ENCODE assay signal across 10 cellular contexts in genomic region chr19:54388001-54388802, GRCh38. TPM values are rescaled to one million over a fixed set of nuclear protein-coding genes. Genes with fewer than 3 reads are reported as not detected.
DNase-seq lines count a peak whose midpoint lies in the region; ATAC-seq, FAIRE-seq and TF ChIP-seq lines count a peak whose summit lies in the region.
"Had no signal": no experiment of that assay in that cellular context is flagged by ENCODE, and none has a peak within 500 bp of the region (broad histone marks: within the 10 kb centered on the region; RNA-seq: fewer than 3 reads in every experiment).

No MANE protein-coding gene starts in this region.

- H3K9ac ChIP-seq in trophoblast cell (ENCODE audit: low read length): no peak overlapping the region

- no peak overlapping the region for H4K12ac ChIP-seq in trophoblast cell (ENCODE audit: low read depth, low read length)

- no peak overlapping the region for H3K23ac ChIP-seq in trophoblast cell (ENCODE audit: low read length)

- H3K27me3 Mint-ChIP-seq in activated naive CD8-positive, alpha-beta T cell: no peaks in the 10 kb centered on the region

- ATAC-seq in Panc1: peak; percentile 75

- H3K27ac ChIP-seq in Panc1 (ENCODE audit: low read length): no peak overlapping the region
- H3K27ac ChIP-seq in vagina: no peak overlapping the region
- no peak overlapping the region for H3K27ac ChIP-seq in trophoblast cell (ENCODE audit: low read depth, low read length)
- H3K27ac ChIP-seq: SJSA1 had no signal

- peaks cover 45% of the 10 kb centered on the region for H3K4me1 Mint-ChIP-seq in activated naive CD8-positive, alpha-beta T cell (ENCODE audit: low read depth)

- H3K4me2 ChIP-seq in trophoblast cell (ENCODE audit: low read length): no peak overlapping the region

- no peak for DNase-seq in GM18507 (ENCODE audit: extremely low spot score, insufficient read length, low read depth)
- DNase-seq in Panc1 (ENCODE audit: low read depth, low spot score): no peak
- DNase-seq in vagina (ENCODE audit: extremely low spot score in 2 of 2): no peak
- DNase-seq in GM19240 (ENCODE audit: insufficient read length, low spot score): no peak
- DNase-seq in NCI-H1694 treated with DMSO at 0.1 percent for 48 hours (lab: John Stamatoyannopoulos, UW): no peak
- no peak for DNase-seq in trophoblast cell

- H3K4me3 Mint-ChIP-seq in activated naive CD8-positive, alpha-beta T cell: peak overlapping the region; percentile 90

- TF ChIP-seq POLR2A in vagina (IDR thresholded peaks at IDR 0.05): no peak

- CTCF ChIA-PET in Panc1 (lab: Charles Lee): interaction anchor here (0.6 to 1.5 kb wide), 3 partner anchors 16 to 27 kb away, joined by 3 to 7 read pairs (median 4); partner anchors contain the start of gene TTYH1

- in situ Hi-C loops in Panc1 (cut with HindIII; ENCODE audit: low pct_unique_long_range_greater_than_20kb, low sequenced_read_pairs): no loop called here

- TF ChIP-seq CTCF in Panc1 (IDR thresholded peaks at IDR 0.05) (no peak), vagina (IDR thresholded peaks at IDR 0.05) (no peak)

- H3K9me3 Mint-ChIP-seq in activated naive CD8-positive, alpha-beta T cell (ENCODE audit: low read depth): no peaks in the 10 kb centered on the region

- H2BK120ac ChIP-seq in trophoblast cell (ENCODE audit: insufficient read depth, low read length, poor library complexity): no peak overlapping the region

- intact Hi-C loops in Panc1 (cut with micrococcal nuclease; ENCODE audit: unreplicated experiment) (no loop called here), vagina (cut with DNase I) (no loop called here)

- H3K9me3 ChIP-seq in Panc1 (ENCODE audit: control insufficient read depth, insufficient read depth, low read depth, low read length): no peaks in the 10 kb centered on the region
- H3K9me3 ChIP-seq in mononuclear cell (ENCODE audit: low read depth, low read length): no peaks in the 10 kb centered on the region
- H3K9me3 ChIP-seq in vagina: no peaks in the 10 kb centered on the region
- no peaks in the 10 kb centered on the region for H3K9me3 ChIP-seq in trophoblast cell (ENCODE audit: insufficient read depth, low read depth, low read length)

- H3K4me3 ChIP-seq in Panc1 (ENCODE audit: low read depth in 2 of 2, low read length in 2 of 2) (peak overlapping the region; percentile 31 to 51), mononuclear cell (ENCODE audit: low read length) (peak overlapping the region; percentile 29), vagina (peak overlapping the region; percentile 15 to 24), trophoblast cell (ENCODE audit: low read depth, low read length) (no peak overlapping the region)
- H3K4me3 ChIP-seq: lung, SJSA1 had no signal

- no TSS peak for BruUV-seq in Panc1 (replicated peaks; lab: Mats Ljungman, UMichigan)

- H3K36me3 Mint-ChIP-seq in activated naive CD8-positive, alpha-beta T cell: no peaks in the 10 kb centered on the region

- POLR2A ChIA-PET in Panc1 (lab: Charles Lee): no interaction called here

- H3K27ac Mint-ChIP-seq in activated naive CD8-positive, alpha-beta T cell: peak overlapping the region; percentile 59

- no peak overlapping the region for H2AK5ac ChIP-seq in trophoblast cell (ENCODE audit: low read length)

- no peaks in the 10 kb centered on the region for H3K79me2 ChIP-seq in trophoblast cell (ENCODE audit: control insufficient read depth, insufficient read depth, low read length, poor library complexity)

- H3K79me1 ChIP-seq in trophoblast cell (ENCODE audit: low read length): no peaks in the 10 kb centered on the region

- H2BK5ac ChIP-seq in trophoblast cell (ENCODE audit: low read depth, low read length, poor library complexity): no peak overlapping the region

- H2AFZ ChIP-seq in trophoblast cell (ENCODE audit: insufficient read depth, low read length, poor library complexity): no peak overlapping the region

- peaks cover 16% of the 10 kb centered on the region for H3K27me3 ChIP-seq in Panc1 (ENCODE audit: control insufficient read depth, insufficient read depth, low read length)
- H3K27me3 ChIP-seq in mononuclear cell (ENCODE audit: insufficient read depth, low read length): no peaks in the 10 kb centered on the region
- H3K27me3 ChIP-seq in vagina: no peaks in the 10 kb centered on the region
- H3K27me3 ChIP-seq in trophoblast cell (ENCODE audit: insufficient read depth, low read length): no peaks in the 10 kb centered on the region

- no peak overlapping the region for H3K18ac ChIP-seq in trophoblast cell (ENCODE audit: low read length)

- no peak overlapping the region for H3K14ac ChIP-seq in trophoblast cell (ENCODE audit: low read length)

- no CpG with 5 or more reads among the region's 34 CpGs for WGBS in trophoblast cell (ENCODE audit: extremely low coverage, insufficient coverage, insufficient read length)

- no peak overlapping the region for H4K91ac ChIP-seq in trophoblast cell (ENCODE audit: low read depth, low read length)

- H3K4me1 ChIP-seq in Panc1 (ENCODE audit: control insufficient read depth, insufficient read depth, low read length) (peaks cover 6% of the 10 kb centered on the region; the same call in 1 of the 2 replicates), mononuclear cell (ENCODE audit: insufficient read depth, low read length) (peaks cover 46% of the 10 kb centered on the region), vagina (peaks cover 8% of the 10 kb centered on the region), trophoblast cell (ENCODE audit: control insufficient read depth in 1 of 2, insufficient read depth in 2 of 2, low read length in 2 of 2) (peaks cover 0 to under 1% of the 10 kb centered on the region in 2 experiments)
- H3K4me1 ChIP-seq: SJSA1 had no signal

- H3K4ac ChIP-seq in trophoblast cell (ENCODE audit: low read depth, low read length): no peak overlapping the region

- H3K36me3 ChIP-seq in Panc1 (ENCODE audit: control insufficient read depth, insufficient read depth, low read length) (no peaks in the 10 kb centered on the region), vagina (no peaks in the 10 kb centered on the region), trophoblast cell (ENCODE audit: control insufficient read depth in 1 of 2, insufficient read depth in 2 of 2, low read length in 2 of 2) (no peaks in the 10 kb centered on the region)
- H3K36me3 ChIP-seq: SJSA1 had no signal

- peak; percentile 44 for FAIRE-seq in GM18507 (lab: Jason Lieb, UNC)

- no peak overlapping the region for H2BK12ac ChIP-seq in trophoblast cell (ENCODE audit: low read length)

- no peak overlapping the region for H4K8ac ChIP-seq in trophoblast cell (ENCODE audit: low read depth, low read length)

RNA-seq across cellular contexts. Expression of gene LAIR1, which starts 23.5 kb away (rescaled TPM):
- total RNA-seq in Panc1 (2021; ENCODE audit: unreplicated experiment) (0.05 TPM), mononuclear cell (40.7 TPM), vagina (8.8 TPM)
- not detected for polyA plus RNA-seq in Panc1 (2012; ENCODE audit: insufficient read length)
- not detected in 2 replicates for polyA plus RNA-seq in trophoblast cell (2013)
- total RNA-seq: SJSA1 had no signal

RNA-seq across cellular contexts. Expression of gene TTYH1, which starts 27.1 kb away (rescaled TPM):
- total RNA-seq in Panc1 (2021; ENCODE audit: unreplicated experiment) (0.62 TPM), mononuclear cell (0.31 TPM), vagina (5.9 TPM)
- 1.4 TPM for polyA plus RNA-seq in Panc1 (2012; ENCODE audit: insufficient read length)
- polyA plus RNA-seq in trophoblast cell (2013): 1.1 and 2.4 TPM in 2 replicates
- total RNA-seq: SJSA1 had no signal

RNA-seq across cellular contexts. Expression of gene LILRA4, which starts 49.2 kb away (rescaled TPM):
- not detected for total RNA-seq in Panc1 (2021; ENCODE audit: unreplicated experiment)
- polyA plus RNA-seq in Panc1 (2012; ENCODE audit: insufficient read length): not detected
- 4.0 TPM for total RNA-seq in mononuclear cell
- not detected for total RNA-seq in vagina
- polyA plus RNA-seq in trophoblast cell (2013): not detected in 2 replicates
- total RNA-seq: SJSA1 had no signal
